ENCODE assay signal across 10 cellular contexts in the genomic region with DNA sequence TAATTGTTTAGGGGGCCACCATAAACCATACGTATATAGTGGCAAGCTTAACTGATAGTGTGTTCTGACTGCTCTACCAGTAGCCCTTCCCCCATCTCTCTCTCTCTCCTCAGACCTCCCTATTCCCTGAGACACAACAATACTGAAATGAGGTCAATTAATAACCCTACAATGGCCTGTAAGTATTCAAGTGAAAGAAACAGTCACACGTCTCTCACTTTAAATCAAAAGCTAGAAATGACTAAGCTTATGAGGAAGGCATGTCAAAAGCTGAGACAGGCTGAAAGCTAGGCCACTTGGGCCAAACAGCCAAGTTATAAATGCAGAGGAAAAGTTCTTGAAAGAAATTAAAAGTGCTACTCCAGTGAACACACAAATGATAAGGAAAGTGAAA.
DNase-seq lines count a peak whose midpoint lies in the region; ATAC-seq, FAIRE-seq and TF ChIP-seq lines count a peak whose summit lies in the region.
"Had no signal": no experiment of that assay in that cellular context is flagged by ENCODE, and none has a peak within 500 bp of the region (broad histone marks: within the 10 kb centered on the region; RNA-seq: fewer than 3 reads in every experiment).

No MANE protein-coding gene starts in this region.

- peak; percentile 80 for FAIRE-seq in GM12878 (lab: Jason Lieb, UNC)
- FAIRE-seq: bronchial epithelial cell had no signal

- H3K4me1 ChIP-seq in GM12878 (ENCODE audit: control insufficient read depth, insufficient read depth, low read length) (no peaks in the 10 kb centered on the region), stomach (peaks cover 0 to 9% (median 2%) of the 10 kb centered on the region in 4 donors), MM.1S (ENCODE audit: low read length) (0 out of 2 replicates have a peak, but pooled peaks cover 3% of the 10 kb centered on the region)
- H3K4me1 ChIP-seq: gastrocnemius medialis had no signal

- TF ChIP-seq POLR2A in GM12878 (IDR thresholded peaks at IDR 0.05; ENCODE audit: low read depth, low read length) (no peak), stomach (IDR thresholded peaks at IDR 0.05) (no peak)

- BruUV-seq in GM12878 (replicated peaks; lab: Mats Ljungman, UMichigan), result no TSS peak

- H2AFZ ChIP-seq in GM12878 (ENCODE audit: control insufficient read depth, low read depth, low read length) (no peak overlapping the region), MM.1S (ENCODE audit: low read length) (no peak overlapping the region)

- intact Hi-C loops in GM12878 (cut with micrococcal nuclease; ENCODE audit: unreplicated experiment), result no loop called here
- intact Hi-C loops in stomach (cut with DNase I; ENCODE audit: low total_unique reads), result no loop called here
- intact Hi-C loops in posterior vena cava (cut with DNase I), result no loop called here

- TF ChIP-seq RAD21 in GM12878 (IDR thresholded peaks at IDR 0.05; ENCODE audit: insufficient read depth, low read depth, low read length), result no peak

- H3K4me3 ChIP-seq in GM12878 (no peak overlapping the region), stomach (no peak overlapping the region), MM.1S (ENCODE audit: low read length) (no peak overlapping the region)
- H3K4me3 ChIP-seq: gastrocnemius medialis had no signal

- 0 out of 4 replicates have a peak, but pooled peaks of 1 of the 2 experiments have one; percentile 17 for TF ChIP-seq EP300 in GM12878 (IDR thresholded peaks at IDR 0.05; ENCODE audit: borderline replicate concordance in 1 of 2, control insufficient read depth in 1 of 2, low read depth in 2 of 2, low read length in 2 of 2)
- no peak for TF ChIP-seq EP300 in stomach (IDR thresholded peaks at IDR 0.05)

- POLR2A ChIA-PET in GM12878 (lab: Charles Lee), result interaction anchor here (1.1 kb wide), 1 partner anchor 11 kb away, joined by 3 read pairs; no protein-coding TSS in a partner anchor

- H3K27ac ChIP-seq in GM12878 (ENCODE audit: control insufficient read depth, insufficient read depth) (no peak overlapping the region), stomach (no peak overlapping the region), MM.1S (ENCODE audit: low read length) (no peak overlapping the region)
- H3K27ac ChIP-seq: gastrocnemius medialis had no signal

- no peaks in the 10 kb centered on the region for H4K20me1 ChIP-seq in GM12878 (ENCODE audit: control insufficient read depth, insufficient read depth)
- H4K20me1 ChIP-seq in MM.1S (ENCODE audit: insufficient read depth, low read length), result no peaks in the 10 kb centered on the region

- H3K79me2 ChIP-seq in GM12878 (ENCODE audit: control insufficient read depth, insufficient read depth, low read length) (no peaks in the 10 kb centered on the region), MM.1S (ENCODE audit: low read length) (no peaks in the 10 kb centered on the region)

- DNase-seq in GM12878 (ENCODE audit: low read depth, low spot score) (peak; percentile 33), stomach (no peak), posterior vena cava (ENCODE audit: low spot score) (no peak), MM.1S (no peak), NCI-H2171 (lab: John Stamatoyannopoulos, UW) (no peak)
- DNase-seq: gastrocnemius medialis had no signal

- peak; percentile 97 for ATAC-seq in GM18870 (IDR thresholded peaks at IDR 0.05; ENCODE audit: unreplicated experiment)
- peak; percentile 77 for ATAC-seq in GM21515 (IDR thresholded peaks at IDR 0.05; ENCODE audit: unreplicated experiment)
- peak; percentile 55 for ATAC-seq in HG03103 (IDR thresholded peaks at IDR 0.05; ENCODE audit: low read depth, unreplicated experiment)
- ATAC-seq in GM12878, result peak; percentile 84
- ATAC-seq: gastrocnemius medialis had no signal

- CTCF ChIA-PET in GM12878 (lab: Yijun Ruan, JAX), result interaction anchor here (1.2 to 2.0 kb wide), 3 partner anchors 9 to 463 kb away, joined by 3 to 6 read pairs (median 4); no protein-coding TSS in a partner anchor

- no peaks in the 10 kb centered on the region for H3K9me2 ChIP-seq in MM.1S (replicated peaks; ENCODE audit: insufficient read depth, low read length)

- H3K9ac ChIP-seq in GM12878 (ENCODE audit: control insufficient read depth, insufficient read depth, low read length) (no peak overlapping the region), MM.1S (ENCODE audit: low read length) (no peak overlapping the region)

- RAD21 ChIA-PET in GM12878 (lab: Charles Lee; ENCODE audit: unreplicated experiment), result interaction anchor here (0.6 to 1.4 kb wide), 7 partner anchors 12 to 460 kb away, joined by 3 read pairs; no protein-coding TSS in a partner anchor

- H3K36me3 ChIP-seq in GM12878 (ENCODE audit: control insufficient read depth in 2 of 2, insufficient read depth in 2 of 2, low read length in 1 of 2) (no peaks in the 10 kb centered on the region), stomach (no peaks in the 10 kb centered on the region), MM.1S (replicated peaks; ENCODE audit: insufficient read depth, low read length) (no peaks in the 10 kb centered on the region)
- H3K36me3 ChIP-seq: gastrocnemius medialis had no signal

- 27% methylated on average over 2 of the region's 2 CpGs for WGBS in GM12878 (ENCODE audit: insufficient coverage, insufficient replicate concordance, low lambda C conversion rate, missing lambda C conversion rate)
- 51 to 73% (median 60%) methylated on average over 2 of the region's 2 CpGs for WGBS in stomach, 5 donors

- H3K9me3 ChIP-seq in GM12878 (replicated peaks; ENCODE audit: control insufficient read depth, insufficient read depth, low read length) (no peaks in the 10 kb centered on the region; the same call in 2 of the 3 replicates), stomach (no peaks in the 10 kb centered on the region), MM.1S (replicated peaks; ENCODE audit: insufficient read depth, low read length) (no peaks in the 10 kb centered on the region)
- H3K9me3 ChIP-seq: gastrocnemius medialis had no signal

- H3K27me3 ChIP-seq in GM12878 (replicated peaks in 1 of 2; ENCODE audit: control insufficient read depth in 2 of 2, insufficient read depth in 2 of 2, low read length in 1 of 2) (no peaks in the 10 kb centered on the region; a peak in 1 of 4 replicates), stomach (no peaks in the 10 kb centered on the region), MM.1S (replicated peaks; ENCODE audit: insufficient read depth, low read length) (no peaks in the 10 kb centered on the region)
- H3K27me3 ChIP-seq: gastrocnemius medialis had no signal

- H3K4me2 ChIP-seq in GM12878 (ENCODE audit: control insufficient read depth, insufficient read depth), result no peak overlapping the region
- H3K4me2 ChIP-seq in MM.1S (ENCODE audit: low read depth, low read length), result no peak overlapping the region

- H3F3A ChIP-seq in MM.1S (ENCODE audit: insufficient read depth, low read length), result no peaks in the 10 kb centered on the region

- TF ChIP-seq CTCF in GM12878 (IDR thresholded peaks at IDR 0.05 in 2 of 3, conservative IDR thresholded peaks at IDR 0.05 in 1 of 3; ENCODE audit: control insufficient read depth in 2 of 3, extremely low read depth in 1 of 3, insufficient read depth in 1 of 3, low read depth in 3 of 3, low read length in 3 of 3), result no peak
- no peak for TF ChIP-seq CTCF in stomach (IDR thresholded peaks at IDR 0.05)
- no peak for TF ChIP-seq CTCF in MM.1S (IDR thresholded peaks at IDR 0.05; ENCODE audit: low read length)

- SMC1A ChIA-PET in GM12878 (lab: Charles Lee; ENCODE audit: uncharacterized antibody, unreplicated experiment), result interaction anchor here (0.6 to 1.9 kb wide), 9 partner anchors 10 to 268 kb away, joined by 3 to 9 read pairs (median 5); no protein-coding TSS in a partner anchor

- in situ Hi-C loops in GM12878 (cut with MboI), result no loop called here

TF ChIP-seq in GM12878, 131 proteins besides CTCF, POLR2A, EP300 and RAD21 (continues in another document):
- TF ChIP-seq IRF4 (IDR thresholded peaks at IDR 0.05; ENCODE audit: low read depth, low read length) (0 out of 2 replicates have a peak, but pooled peaks have one; percentile 47), RBBP5 (conservative IDR thresholded peaks at IDR 0.05) (no peak), EGR1 (IDR thresholded peaks at IDR 0.05; ENCODE audit: borderline replicate concordance in 1 of 2, low read depth in 2 of 2, low read length in 2 of 2) (no peak), MEF2B (IDR thresholded peaks at IDR 0.05; ENCODE audit: partially characterized antibody, poor library complexity, severe bottlenecking) (no peak), ZNF622 (IDR thresholded peaks at IDR 0.05) (no peak), SREBF1 (IDR thresholded peaks at IDR 0.05; ENCODE audit: low read length) (no peak), NFIC (IDR thresholded peaks at IDR 0.05; ENCODE audit: low read depth, low read length) (peak; percentile 61; the same call in 1 of the 2 replicates), E4F1 (IDR thresholded peaks at IDR 0.05; ENCODE audit: borderline replicate concordance, partially characterized antibody) (no peak), JUNB (IDR thresholded peaks at IDR 0.05) (peak; percentile 87), GABPA (IDR thresholded peaks at IDR 0.05; ENCODE audit: low read depth) (no peak), ATF7 (IDR thresholded peaks at IDR 0.05; ENCODE audit: low read depth) (peak; percentile 50), BRCA1 (IDR thresholded peaks at IDR 0.05; ENCODE audit: low read depth, low read length) (no peak), HDAC2 (IDR thresholded peaks at IDR 0.05) (no peak), ETV6 (conservative IDR thresholded peaks at IDR 0.05 in 1 of 2, IDR thresholded peaks at IDR 0.05 in 1 of 2; ENCODE audit: borderline replicate concordance in 1 of 2, low read depth in 1 of 2) (peak in 1 of 2 experiments; percentile 27; a peak in 1 of 4 replicates), BHLHE40 (IDR thresholded peaks at IDR 0.05; ENCODE audit: borderline replicate concordance in 1 of 2, low read depth in 2 of 2, low read length in 1 of 2) (peak in 1 of 2 experiments; percentile 59; a peak in 2 of 4 replicates)
